8 cellular contexts compared by ENCODE assay signal in the genomic region with DNA sequence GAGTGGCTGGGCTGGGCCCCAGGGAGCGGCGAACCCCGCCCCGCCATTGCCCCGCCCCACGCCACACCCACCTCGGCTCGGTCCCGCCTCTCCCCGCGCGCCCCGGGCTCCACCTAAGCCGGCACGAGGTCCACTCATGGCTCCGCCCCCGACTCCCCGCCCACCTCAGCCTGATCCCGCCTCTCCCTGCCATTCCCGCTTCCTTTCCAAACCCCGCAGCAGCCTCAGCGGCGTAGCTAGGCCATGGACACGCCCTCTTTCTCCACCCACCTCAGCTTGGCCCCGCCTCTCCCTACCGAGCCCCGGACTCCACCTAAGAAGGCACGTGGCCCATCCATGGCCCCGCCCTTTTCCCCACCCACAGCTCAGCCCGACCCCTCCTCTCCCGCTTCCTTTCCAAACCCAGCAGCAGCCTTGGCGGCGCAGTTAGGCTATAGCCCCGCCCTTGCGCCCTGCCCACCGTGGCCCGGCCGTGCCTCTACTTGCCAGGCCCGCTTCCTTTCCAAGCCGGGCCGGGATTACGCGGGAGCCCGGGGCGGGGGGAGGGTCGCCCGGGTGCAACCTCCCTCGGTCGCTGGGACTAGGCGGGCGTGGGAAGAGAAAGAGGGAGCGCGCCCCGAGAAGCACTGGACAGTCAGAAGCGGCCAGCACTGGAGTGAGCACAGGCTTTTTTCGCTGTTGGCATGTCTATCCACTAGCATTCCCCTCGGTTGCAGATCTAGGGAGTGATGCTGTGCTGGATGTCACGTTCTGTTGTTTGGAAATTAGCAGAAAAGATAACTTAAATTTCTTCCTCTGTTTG. TPM values are rescaled to one million over a fixed set of nuclear protein-coding genes. Genes with fewer than 3 reads are reported as not detected.
DNase-seq lines count a peak whose midpoint lies in the region; ATAC-seq lines count a peak whose summit lies in the region.

A gene with protein sequence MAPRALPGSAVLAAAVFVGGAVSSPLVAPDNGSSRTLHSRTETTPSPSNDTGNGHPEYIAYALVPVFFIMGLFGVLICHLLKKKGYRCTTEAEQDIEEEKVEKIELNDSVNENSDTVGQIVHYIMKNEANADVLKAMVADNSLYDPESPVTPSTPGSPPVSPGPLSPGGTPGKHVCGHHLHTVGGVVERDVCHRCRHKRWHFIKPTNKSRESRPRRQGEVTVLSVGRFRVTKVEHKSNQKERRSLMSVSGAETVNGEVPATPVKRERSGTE (minus strand): TSS at position 4 of the 802 bp plus-strand sequence. CDS start 89 bp downstream, outside the sequence.

- H3K9me3 Mint-ChIP-seq in dendritic cell treated with granulocyte-macrophage colony-stimulating factor and Interleukin-4, amounts not matched to agents 40 ng/mL and 50 ng/mL, for 4 days = no peaks in the 10 kb centered on the region

- peak within 1 kb of the TSS; percentile 87 to 100 (median 91) for H3K27ac ChIP-seq in BLaER1 treated with 17β-estradiol and CSF1 and Interleukin-3, amounts not matched to agents 10 nM and 100 nM

- peak within 1 kb of the TSS; percentile 79 to 99 (median 94) for H3K4me3 ChIP-seq in BLaER1 treated with 17β-estradiol and CSF1 and Interleukin-3, amounts not matched to agents 10 nM and 100 nM

- intact Hi-C loops in dendritic cell treated with granulocyte-macrophage colony-stimulating factor and Interleukin-4, amounts not matched to agents 40 ng/mL and 50 ng/mL, for 4 days (cut with micrococcal nuclease) = loop anchor here (1.0 to 10.0 kb wide), 3 partner anchors 68 to 291 kb away; no protein-coding TSS in a partner anchor

- no peaks in the 10 kb centered on the region for H3K27me3 ChIP-seq in BLaER1 treated with 17β-estradiol and CSF1 and Interleukin-3, amounts not matched to agents 10 nM and 100 nM

- no peaks in the 10 kb centered on the region for H3K9me3 ChIP-seq in BLaER1 treated with 17β-estradiol and CSF1 and Interleukin-3, amounts not matched to agents 10 nM and 100 nM (replicated peaks in 1 of 11)

- peaks cover 32 to 46% (median 37%) of the 10 kb centered on the region in 10 experiments for H3K4me1 ChIP-seq in BLaER1 treated with 17β-estradiol and CSF1 and Interleukin-3, amounts not matched to agents 10 nM and 100 nM

- peak within 1 kb of the TSS; percentile 90 for H3K27ac Mint-ChIP-seq in dendritic cell treated with granulocyte-macrophage colony-stimulating factor and Interleukin-4, amounts not matched to agents 40 ng/mL and 50 ng/mL, for 4 days

- peaks cover 40% of the 10 kb centered on the region for H3K4me1 Mint-ChIP-seq in dendritic cell treated with granulocyte-macrophage colony-stimulating factor and Interleukin-4, amounts not matched to agents 40 ng/mL and 50 ng/mL, for 4 days (ENCODE audit: low read depth)

- DNase-seq in NCI-H774 (lab: John Stamatoyannopoulos, UW) (peak; percentile 98), left lobe of liver (ENCODE audit: low spot score) (peak; percentile 100)
- peak; percentile 100 for DNase-seq in activated CD4-positive, alpha-beta T cell treated with anti-CD3 and anti-CD28 coated beads, Interleukin-2, amount 50 U/mL, for 48 hours
- DNase-seq in stimulated activated CD4-positive, alpha-beta T cell treated with anti-CD3 and anti-CD28 coated beads, Interleukin-2, amount 100 ng/mL, for 24 hours = peak; percentile 99

- no peaks in the 10 kb centered on the region for H3K27me3 Mint-ChIP-seq in dendritic cell treated with granulocyte-macrophage colony-stimulating factor and Interleukin-4, amounts not matched to agents 40 ng/mL and 50 ng/mL, for 4 days

- peaks cover 0 to 34% (median 11%) of the 10 kb centered on the region in 11 experiments; a peak in 9 of 22 replicates for H4K20me1 ChIP-seq in BLaER1 treated with 17β-estradiol and CSF1 and Interleukin-3, amounts not matched to agents 10 nM and 100 nM

- 0 out of 22 replicates have a peak, but pooled peaks cover 0 to under 1% (median 0%) of the 10 kb centered on the region in 11 experiments for H3K36me3 ChIP-seq in BLaER1 treated with 17β-estradiol and CSF1 and Interleukin-3, amounts not matched to agents 10 nM and 100 nM

- H3K9ac ChIP-seq in BLaER1 treated with 17β-estradiol and CSF1 and Interleukin-3, amounts not matched to agents 10 nM and 100 nM = peak within 1 kb of the TSS; percentile 91 to 100 (median 96)

- ATAC-seq in GM19438 (IDR thresholded peaks at IDR 0.05; ENCODE audit: low read depth, unreplicated experiment) (peak; percentile 74), HG03571 (IDR thresholded peaks at IDR 0.05; ENCODE audit: unreplicated experiment) (peak; percentile 81), left lobe of liver (peak; percentile 88)

- H3K4me3 Mint-ChIP-seq in dendritic cell treated with granulocyte-macrophage colony-stimulating factor and Interleukin-4, amounts not matched to agents 40 ng/mL and 50 ng/mL, for 4 days = peak within 1 kb of the TSS; percentile 86

- H3K4me2 ChIP-seq in BLaER1 treated with 17β-estradiol and CSF1 and Interleukin-3, amounts not matched to agents 10 nM and 100 nM = peak within 1 kb of the TSS; percentile 81 to 97 (median 90)

- H3K36me3 Mint-ChIP-seq in dendritic cell treated with granulocyte-macrophage colony-stimulating factor and Interleukin-4, amounts not matched to agents 40 ng/mL and 50 ng/mL, for 4 days (ENCODE audit: low read depth) = peaks cover 24% of the 10 kb centered on the region

RNA-seq across cellular contexts. Expression of the gene that starts here (rescaled TPM):
- total RNA-seq in left lobe of liver = 3.9 TPM

Comparison
In these comparisons a context has a peak if more than half of its experiments do, and no peak if none do; other contexts are left out.
1. Peak in every context shown above with its lines: DNase-seq, ATAC-seq, H3K4me3 ChIP-seq and H3K27ac ChIP-seq.